ENCODE assay signal across 8 cellular contexts in the genomic region with DNA sequence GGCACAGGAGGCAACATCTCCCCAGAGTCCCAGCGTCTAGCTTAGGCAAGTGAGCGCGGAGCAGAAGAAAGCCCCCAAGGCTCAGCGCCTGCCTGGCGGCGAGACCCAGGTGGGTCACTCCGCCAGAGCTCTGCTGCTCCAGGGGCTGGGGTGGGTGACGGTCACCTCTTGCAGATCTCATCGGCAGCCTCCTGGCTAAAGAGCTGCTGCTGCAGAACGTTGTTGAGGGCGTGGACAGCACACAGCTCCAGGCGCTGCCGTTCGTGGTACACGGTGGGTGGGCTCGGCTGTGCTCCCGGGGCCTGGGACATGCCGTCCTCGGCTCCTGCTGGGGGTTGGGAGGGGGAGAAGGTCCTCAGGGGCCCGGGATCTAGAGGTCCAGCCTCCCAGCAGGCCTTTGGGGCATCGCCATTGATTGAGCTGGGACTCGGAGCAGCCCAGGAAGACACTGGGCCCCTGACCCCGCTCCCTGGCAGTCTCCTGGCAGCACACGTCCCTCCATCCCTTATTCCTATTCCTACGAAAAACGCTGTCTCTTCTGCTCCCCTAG. TPM values are rescaled to one million over a fixed set of nuclear protein-coding genes. Genes with fewer than 3 reads are reported as not detected.
A peak's percentile ranks its signal among the peaks of the same experiment; 100 is the strongest.
DNase-seq lines count a peak whose midpoint lies in the region; ATAC-seq and TF ChIP-seq lines count a peak whose summit lies in the region.

No MANE protein-coding gene starts in this region.

- H3K4me3 ChIP-seq in foreskin fibroblast (ENCODE audit: low read depth in 1 of 2, low read length in 2 of 2) (peak overlapping the region; percentile 89 to 98), psoas muscle (peak overlapping the region; percentile 88)

- H3K27ac ChIP-seq in psoas muscle: peak overlapping the region; percentile 80

- H3K27me3 Mint-ChIP-seq in T-helper 17 cell: no peaks in the 10 kb centered on the region

- peak overlapping the region; percentile 80 for H3K4me3 Mint-ChIP-seq in T-helper 17 cell

- intact Hi-C loops in psoas muscle (cut with DNase I): loop anchor here in 1 of 2 donors (5.0 kb wide), 1 partner anchor 33 kb away; a partner anchor contains a TSS

- no peaks in the 10 kb centered on the region for H3K9me3 ChIP-seq in T-helper 17 cell (ENCODE audit: control insufficient read depth, low read length, poor library complexity, severe bottlenecking)
- no peaks in the 10 kb centered on the region for H3K9me3 ChIP-seq in psoas muscle

- DNase-seq in ELR (ENCODE audit: low read depth) (peak; percentile 28), T-helper 17 cell (no peak), foreskin fibroblast (peak in 1 of 2 donors; percentile 42), psoas muscle (no peak), EL (no peak)
- DNase-seq in stimulated activated naive CD4-positive, alpha-beta T cell treated with Interleukin-2 at 50 U/mL for 16 hours (lab: John Stamatoyannopoulos, UW): no peak

- H3K4me1 ChIP-seq in psoas muscle: peaks cover 7% of the 10 kb centered on the region

- peaks cover 5% of the 10 kb centered on the region for H3K36me3 Mint-ChIP-seq in T-helper 17 cell (ENCODE audit: low read depth)

- peak overlapping the region; percentile 76 for H3K27ac Mint-ChIP-seq in T-helper 17 cell

- 31 to 40% (median 32%) methylated on average over 26 of the region's 26 CpGs for WGBS in psoas muscle, 3 donors

- ATAC-seq in T-helper 17 cell (no peak), psoas muscle (no peak), GM19023 (IDR thresholded peaks at IDR 0.05; ENCODE audit: unreplicated experiment) (no peak), HG03095 (IDR thresholded peaks at IDR 0.05; ENCODE audit: unreplicated experiment) (no peak)

- no peak for TF ChIP-seq CTCF in foreskin fibroblast (IDR thresholded peaks at IDR 0.05; ENCODE audit: low read depth, low read length)
- TF ChIP-seq CTCF in psoas muscle (IDR thresholded peaks at IDR 0.05): no peak

- no peaks in the 10 kb centered on the region for H3K27me3 ChIP-seq in psoas muscle (ENCODE audit: insufficient read depth in 3 of 3, low read length in 2 of 3)

- H3K36me3 ChIP-seq in psoas muscle (ENCODE audit: insufficient read depth in 1 of 2, low read depth in 1 of 2): peaks cover 0 to 10% of the 10 kb centered on the region in 2 donors

- H3K4me1 Mint-ChIP-seq in T-helper 17 cell: peaks cover 22% of the 10 kb centered on the region

RNA-seq across cellular contexts. Expression of a gene that starts 0.8 kb away (rescaled TPM):
- 10 to 100 TPM; 14.9 to 18.0 TPM for total RNA-seq in T-helper 17 cell
- 10 to 100 TPM; 28.5 to 41.0 (median 37.4) TPM for total RNA-seq in psoas muscle
- polyA plus RNA-seq in psoas muscle: 10 to 100 TPM; 51.9 to 87.2 (median 86.2) TPM

RNA-seq across cellular contexts. Expression of a gene that starts 3.5 kb away (rescaled TPM):
- total RNA-seq in T-helper 17 cell: not detected
- total RNA-seq in psoas muscle: not detected
- not detected for polyA plus RNA-seq in psoas muscle

RNA-seq across cellular contexts. Expression of a gene that starts 33.5 kb away (rescaled TPM):
- total RNA-seq in T-helper 17 cell (under 1 TPM in 1 of 2 donors, not detected in 1; 0.22 TPM), psoas muscle (1 to 10 TPM; 1.2 to 5.3 (median 4.7) TPM)
- polyA plus RNA-seq in psoas muscle: 1 to 10 TPM; 1.3 to 2.7 (median 1.3) TPM

RNA-seq across cellular contexts. Expression of a gene that starts 33.9 kb away (rescaled TPM):
- total RNA-seq in T-helper 17 cell (10 to 100 TPM; 76.6 to 78.5 TPM), psoas muscle (10 to 100 TPM; 32.6 to 47.5 (median 43.3) TPM)
- polyA plus RNA-seq in psoas muscle: 10 to 100 TPM; 33.1 to 37.6 (median 34.2) TPM

RNA-seq across cellular contexts. Expression of a gene that starts 58.0 kb away (rescaled TPM):
- total RNA-seq in T-helper 17 cell (not detected), psoas muscle (1 to 10 TPM in 1 of 4 donors, under 1 TPM in 3; 0.19 to 1.0 (median 0.31) TPM)
- polyA plus RNA-seq in psoas muscle: under 1 TPM; 0.04 to 0.47 (median 0.32) TPM
